11 cellular contexts compared by ENCODE assay signal in genomic region chr4:27005512-27006246, GRCh38.
DNase-seq lines count a peak whose midpoint lies in the region; ATAC-seq, FAIRE-seq and TF ChIP-seq lines count a peak whose summit lies in the region.
"Had no signal": no experiment of that assay in that cellular context is flagged by ENCODE, and none has a peak within 500 bp of the region (broad histone marks: within the 10 kb centered on the region; RNA-seq: fewer than 3 reads in every experiment).

No MANE protein-coding gene starts in this region.

- POLR2A ChIA-PET in OCI-LY7 (lab: Charles Lee) = interaction anchor here (0.6 to 9.7 kb wide), 19 partner anchors 9 to 284 kb away, joined by 3 to 187 read pairs (median 13); partner anchors contain the start of gene STIM2
- POLR2A ChIA-PET in endothelial cell of umbilical vein (lab: Charles Lee) = no interaction called here

- ATAC-seq in HG03139 (IDR thresholded peaks at IDR 0.05; ENCODE audit: unreplicated experiment) = no peak

- no peak overlapping the region for H3K27ac Mint-ChIP-seq in activated T-helper 2 cell treated with anti-CD3 and anti-CD28 coated beads, Interferon-gamma antibody, Interleukin-2, Interleukin-4, amounts not matched to agents 10 μg/mL and 5 μg/mL and 100 μg/mL, durations not matched to agents 14 hours and 24 hours and 36 hours

- no peaks in the 10 kb centered on the region for H4K20me1 ChIP-seq in OCI-LY7 (ENCODE audit: insufficient read depth, low read length)
- no peaks in the 10 kb centered on the region for H4K20me1 ChIP-seq in endothelial cell of umbilical vein (replicated peaks; ENCODE audit: control insufficient read depth, extremely low read depth, insufficient read depth, low read length)

- peaks cover 100% of the 10 kb centered on the region for H3K4me1 ChIP-seq in OCI-LY7 (ENCODE audit: insufficient read depth, low read length, poor library complexity, severe bottlenecking)
- H3K4me1 ChIP-seq in endothelial cell of umbilical vein (ENCODE audit: control insufficient read depth, extremely low read depth, insufficient read depth, low read length) = peaks cover 18% of the 10 kb centered on the region
- peaks cover 7% of the 10 kb centered on the region for H3K4me1 ChIP-seq in prostate gland (replicated peaks)
- H3K4me1 ChIP-seq: parathyroid adenoma had no signal

- TF ChIP-seq POLR2A in endothelial cell of umbilical vein (IDR thresholded peaks at IDR 0.05; ENCODE audit: low read depth, low read length) (no peak), prostate gland (IDR thresholded peaks at IDR 0.05) (no peak)

- no peak for TF ChIP-seq CTCF in OCI-LY7 (conservative IDR thresholded peaks at IDR 0.05; ENCODE audit: low read length)
- no peak for TF ChIP-seq CTCF in endothelial cell of umbilical vein (IDR thresholded peaks at IDR 0.05; ENCODE audit: extremely low read depth in 1 of 2, insufficient read depth in 1 of 2, low read depth in 1 of 2, low read length in 2 of 2)
- TF ChIP-seq CTCF in prostate gland (IDR thresholded peaks at IDR 0.05) = no peak

- no peaks in the 10 kb centered on the region for H3K9me2 ChIP-seq in OCI-LY7 (ENCODE audit: insufficient read depth, low read length)

- intact Hi-C loops in OCI-LY7 (cut with micrococcal nuclease; ENCODE audit: unreplicated experiment) = loop anchor here (1.0 to 5.0 kb wide), 3 partner anchors 13 to 1138 kb away; partner anchors contain the start of gene STIM2
- intact Hi-C loops in endothelial cell of umbilical vein (cut with micrococcal nuclease) = loop anchor here (2.0 kb wide), 3 partner anchors 219 to 679 kb away; no protein-coding TSS in a partner anchor
- intact Hi-C loops in prostate gland (cut with DNase I) = loop anchor here (5.0 kb wide), 1 partner anchor 143 kb away; the partner anchor contains the start of gene STIM2
- intact Hi-C loops in activated T-helper 2 cell treated with anti-CD3 and anti-CD28 coated beads, Interferon-gamma antibody, Interleukin-2, Interleukin-4, amounts not matched to agents 10 μg/mL and 5 μg/mL and 100 μg/mL, durations not matched to agents 14 hours and 24 hours and 36 hours (cut with micrococcal nuclease) = loop anchor here (2.0 to 10.0 kb wide), 3 partner anchors 47 to 1091 kb away; partner anchors contain the start of gene SMIM20

- WGBS in prostate gland = 35% methylated on average over 3 of the region's 3 CpGs

- H2AFZ ChIP-seq in OCI-LY7 (ENCODE audit: low read length) = no peak overlapping the region; the same call in 1 of the 2 replicates
- H2AFZ ChIP-seq in endothelial cell of umbilical vein (ENCODE audit: low read depth, low read length) = no peak overlapping the region
- H2AFZ ChIP-seq: parathyroid adenoma had no signal

- H3K79me2 ChIP-seq in OCI-LY7 (ENCODE audit: insufficient read depth, low read depth, low read length) (peaks cover 84% of the 10 kb centered on the region), endothelial cell of umbilical vein (ENCODE audit: control insufficient read depth, insufficient read depth, low read length) (no peaks in the 10 kb centered on the region)
- H3K79me2 ChIP-seq: parathyroid adenoma had no signal

- no peaks in the 10 kb centered on the region for H3K27me3 Mint-ChIP-seq in activated T-helper 2 cell treated with anti-CD3 and anti-CD28 coated beads, Interferon-gamma antibody, Interleukin-2, Interleukin-4, amounts not matched to agents 10 μg/mL and 5 μg/mL and 100 μg/mL, durations not matched to agents 14 hours and 24 hours and 36 hours (ENCODE audit: low read depth)

- peak overlapping the region; percentile 92 for H3K27ac ChIP-seq in OCI-LY7 (ENCODE audit: low read depth, low read length, poor library complexity, severe bottlenecking)
- peak overlapping the region; percentile 73 for H3K27ac ChIP-seq in endothelial cell of umbilical vein (ENCODE audit: insufficient read depth, low read depth, low read length)
- H3K27ac ChIP-seq in prostate gland = peak overlapping the region; percentile 9 to 25
- H3K27ac ChIP-seq: coronary artery, parathyroid adenoma had no signal

- in situ Hi-C loops in KBM-7 (cut with MboI; ENCODE audit: low pct_unique_long_range_greater_than_20kb, low sequenced_read_pairs) = no loop called here

- no peaks in the 10 kb centered on the region for H3K9me1 ChIP-seq in endothelial cell of umbilical vein (replicated peaks; ENCODE audit: control insufficient read depth, extremely low read depth, insufficient read depth, low read length)

- CTCF ChIA-PET in OCI-LY7 (lab: Charles Lee; ENCODE audit: unreplicated experiment) = interaction anchor here (0.8 to 1.4 kb wide), 3 partner anchors 12 to 177 kb away, joined by 3 to 5 read pairs (median 3); no protein-coding TSS in a partner anchor
- CTCF ChIA-PET in endothelial cell of umbilical vein (lab: Charles Lee) = interaction anchor here (0.6 to 2.8 kb wide), 14 partner anchors 9 to 924 kb away, joined by 3 to 13 read pairs (median 4); partner anchors contain the start of gene STIM2

- peak; percentile 47 for FAIRE-seq in endothelial cell of umbilical vein (lab: Jason Lieb, UNC)

- H3K36me3 Mint-ChIP-seq in activated T-helper 2 cell treated with anti-CD3 and anti-CD28 coated beads, Interferon-gamma antibody, Interleukin-2, Interleukin-4, amounts not matched to agents 10 μg/mL and 5 μg/mL and 100 μg/mL, durations not matched to agents 14 hours and 24 hours and 36 hours (ENCODE audit: low read depth) = peaks cover 44% of the 10 kb centered on the region

- H3K36me3 ChIP-seq in OCI-LY7 (ENCODE audit: insufficient read depth, low read length) (peaks cover 71% of the 10 kb centered on the region), endothelial cell of umbilical vein (ENCODE audit: control insufficient read depth in 2 of 2, extremely low read depth in 1 of 2, insufficient read depth in 2 of 2, low read length in 2 of 2) (no peaks in the 10 kb centered on the region), prostate gland (no peaks in the 10 kb centered on the region)

- DNase-seq in GM04503 (ENCODE audit: low read depth) (peak; percentile 34), OCI-LY7 (ENCODE audit: low spot score) (no peak), endothelial cell of umbilical vein (ENCODE audit: low read depth, low spot score) (peak; percentile 90), prostate gland (ENCODE audit: low spot score) (no peak), KBM-7 (no peak)
- no peak for DNase-seq in activated T-helper 2 cell treated with anti-CD3 and anti-CD28 coated beads, Interferon-gamma antibody, Interleukin-2, Interleukin-4, amounts not matched to agents 10 μg/mL and 5 μg/mL and 100 μg/mL, durations not matched to agents 14 hours and 24 hours and 36 hours (ENCODE audit: low spot score)
- DNase-seq: DMS53, NCI-H1436 had no signal

- H3K4me1 Mint-ChIP-seq in activated T-helper 2 cell treated with anti-CD3 and anti-CD28 coated beads, Interferon-gamma antibody, Interleukin-2, Interleukin-4, amounts not matched to agents 10 μg/mL and 5 μg/mL and 100 μg/mL, durations not matched to agents 14 hours and 24 hours and 36 hours (ENCODE audit: low read depth) = peaks cover 27% of the 10 kb centered on the region

- no peaks in the 10 kb centered on the region for H3K9me3 ChIP-seq in OCI-LY7 (ENCODE audit: low read length)
- H3K9me3 ChIP-seq in endothelial cell of umbilical vein (replicated peaks; ENCODE audit: control insufficient read depth, insufficient read depth, low read length) = no peaks in the 10 kb centered on the region
- no peaks in the 10 kb centered on the region for H3K9me3 ChIP-seq in prostate gland

- H3K4me3 ChIP-seq in OCI-LY7 (ENCODE audit: low read depth, low read length, poor library complexity, severe bottlenecking) = peak overlapping the region; percentile 47
- no peak overlapping the region for H3K4me3 ChIP-seq in endothelial cell of umbilical vein (replicated peaks in 1 of 3; ENCODE audit: insufficient read depth in 1 of 3, low read depth in 1 of 3, low read length in 3 of 3)
- no peak overlapping the region for H3K4me3 ChIP-seq in prostate gland
- H3K4me3 ChIP-seq: coronary artery had no signal

- no peaks in the 10 kb centered on the region for H3K9me3 Mint-ChIP-seq in activated T-helper 2 cell treated with anti-CD3 and anti-CD28 coated beads, Interferon-gamma antibody, Interleukin-2, Interleukin-4, amounts not matched to agents 10 μg/mL and 5 μg/mL and 100 μg/mL, durations not matched to agents 14 hours and 24 hours and 36 hours

- BruUV-seq in OCI-LY7 (replicated peaks; lab: Mats Ljungman, UMichigan) = no TSS peak
- no TSS peak for BruUV-seq in endothelial cell of umbilical vein (replicated peaks; lab: Mats Ljungman, UMichigan)

- dilution Hi-C loops in endothelial cell of umbilical vein (cut with MboI; ENCODE audit: extremely low pct_ligation_motif_present, low sequenced_read_pairs) = no loop called here

- H3K9ac ChIP-seq in endothelial cell of umbilical vein (replicated peaks; ENCODE audit: extremely low read depth, insufficient read depth, low read length) = no peak overlapping the region
- H3K9ac ChIP-seq: parathyroid adenoma had no signal

- H3K27me3 ChIP-seq in endothelial cell of umbilical vein (ENCODE audit: control insufficient read depth in 2 of 2, insufficient read depth in 2 of 2, low read length in 2 of 2) (no peaks in the 10 kb centered on the region), prostate gland (replicated peaks; ENCODE audit: insufficient read depth) (no peaks in the 10 kb centered on the region)

- peak overlapping the region; percentile 63 for H3K4me2 ChIP-seq in OCI-LY7 (ENCODE audit: low read length)
- peak overlapping the region; percentile 59 for H3K4me2 ChIP-seq in endothelial cell of umbilical vein (ENCODE audit: insufficient read depth, low read length)

- no peak overlapping the region for H3K4me3 Mint-ChIP-seq in activated T-helper 2 cell treated with anti-CD3 and anti-CD28 coated beads, Interferon-gamma antibody, Interleukin-2, Interleukin-4, amounts not matched to agents 10 μg/mL and 5 μg/mL and 100 μg/mL, durations not matched to agents 14 hours and 24 hours and 36 hours (ENCODE audit: low read depth)

TF ChIP-seq in endothelial cell of umbilical vein, 7 proteins besides CTCF, POLR2A, EP300 and RAD21:
- TF ChIP-seq FOS (IDR thresholded peaks at IDR 0.05; ENCODE audit: borderline replicate concordance, insufficient read depth, low read length) (peak; percentile 62), GATA2 (IDR thresholded peaks at IDR 0.05; ENCODE audit: insufficient read depth, insufficient read length, low read depth, low read length) (no peak), JUN (IDR thresholded peaks at IDR 0.05; ENCODE audit: borderline replicate concordance, insufficient read depth, insufficient read length, low read depth) (peak; percentile 80)
- TF ChIP-seq, protein P1, sequence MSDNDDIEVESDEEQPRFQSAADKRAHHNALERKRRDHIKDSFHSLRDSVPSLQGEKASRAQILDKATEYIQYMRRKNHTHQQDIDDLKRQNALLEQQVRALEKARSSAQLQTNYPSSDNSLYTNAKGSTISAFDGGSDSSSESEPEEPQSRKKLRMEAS (IDR thresholded peaks at IDR 0.05; ENCODE audit: insufficient read depth, insufficient read length) = no peak
TF ChIP-seq in endothelial cell of umbilical vein: peak in this region for 2.

Comparison
In these comparisons a context has a peak if more than half of its experiments do, and no peak if none do; other contexts are left out.
1. DNase-seq: peak in GM04503 (single experiment) and endothelial cell of umbilical vein (single experiment); none in OCI-LY7 (single experiment), prostate gland (single experiment), KBM-7 (single experiment) and activated T-helper 2 cell treated with anti-CD3 and anti-CD28 coated beads, Interferon-gamma antibody, Interleukin-2, Interleukin-4, amounts not matched to agents 10 μg/mL and 5 μg/mL and 100 μg/mL, durations not matched to agents 14 hours and 24 hours and 36 hours (single experiment).
2. H3K27ac ChIP-seq: peak in every context shown above with its lines; median percentile 92 in OCI-LY7; 73 in endothelial cell of umbilical vein; 17 in prostate gland.